1 cellular context compared by ENCODE assay signal in the genomic region with DNA sequence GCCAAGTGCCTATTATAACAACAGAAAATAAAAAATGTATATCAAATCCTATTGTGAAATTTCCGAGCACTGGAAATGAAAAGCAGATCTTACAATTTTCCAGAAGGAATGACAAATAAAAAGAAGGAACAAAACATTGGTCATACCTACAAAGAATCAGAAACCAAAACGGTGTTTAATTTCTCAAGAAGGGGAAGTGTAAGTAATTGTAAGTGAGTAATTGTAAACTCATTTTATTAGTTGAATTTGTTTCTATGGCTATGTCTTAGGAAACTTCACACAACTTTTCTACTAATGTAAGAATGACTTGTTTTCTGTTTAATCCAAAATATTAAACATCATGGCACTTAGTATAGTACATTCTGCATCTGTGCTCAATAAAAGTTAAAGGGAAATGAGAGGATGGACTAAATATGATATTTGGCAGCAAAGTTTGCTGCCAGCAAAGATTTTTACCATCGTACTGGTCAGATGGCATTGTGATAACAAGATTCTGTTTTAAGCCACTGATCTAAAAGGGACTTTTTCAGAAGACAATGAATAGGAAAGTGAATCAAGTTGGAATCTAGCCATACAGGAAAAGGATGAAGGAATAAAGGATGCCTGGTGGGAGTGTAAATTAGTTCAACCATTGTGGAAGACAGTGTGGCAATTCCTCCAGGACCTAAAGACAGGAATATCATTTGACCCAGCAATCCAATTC.
TF ChIP-seq lines count a peak whose summit lies in the region.

No MANE protein-coding gene starts in this region.

TF ChIP-seq in GM12878, 131 proteins besides CTCF, POLR2A, EP300 and RAD21 (continued from another document):
- TF ChIP-seq, protein P1, sequence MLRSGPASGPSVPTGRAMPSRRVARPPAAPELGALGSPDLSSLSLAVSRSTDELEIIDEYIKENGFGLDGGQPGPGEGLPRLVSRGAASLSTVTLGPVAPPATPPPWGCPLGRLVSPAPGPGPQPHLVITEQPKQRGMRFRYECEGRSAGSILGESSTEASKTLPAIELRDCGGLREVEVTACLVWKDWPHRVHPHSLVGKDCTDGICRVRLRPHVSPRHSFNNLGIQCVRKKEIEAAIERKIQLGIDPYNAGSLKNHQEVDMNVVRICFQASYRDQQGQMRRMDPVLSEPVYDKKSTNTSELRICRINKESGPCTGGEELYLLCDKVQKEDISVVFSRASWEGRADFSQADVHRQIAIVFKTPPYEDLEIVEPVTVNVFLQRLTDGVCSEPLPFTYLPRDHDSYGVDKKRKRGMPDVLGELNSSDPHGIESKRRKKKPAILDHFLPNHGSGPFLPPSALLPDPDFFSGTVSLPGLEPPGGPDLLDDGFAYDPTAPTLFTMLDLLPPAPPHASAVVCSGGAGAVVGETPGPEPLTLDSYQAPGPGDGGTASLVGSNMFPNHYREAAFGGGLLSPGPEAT (IDR thresholded peaks at IDR 0.05; ENCODE audit: low read depth) = 0 out of 2 replicates have a peak, but pooled peaks have one; percentile 27
- peak; percentile 65; the same call in 1 of the 2 replicates for TF ChIP-seq SPI1 (IDR thresholded peaks at IDR 0.05; ENCODE audit: borderline replicate concordance, insufficient read depth, low read depth, low read length)
- TF ChIP-seq MTA2 (IDR thresholded peaks at IDR 0.05; ENCODE audit: low read depth) = peak; percentile 37; the same call in 1 of the 2 replicates
- no peak for TF ChIP-seq MXI1 (IDR thresholded peaks at IDR 0.05; ENCODE audit: low read depth, low read length)
